ENCODE assay signal across 11 cellular contexts in genomic region chr7:100102950-100103840, GRCh38. TPM values are rescaled to one million over a fixed set of nuclear protein-coding genes. Genes with fewer than 3 reads are reported as not detected.
DNase-seq lines count a peak whose midpoint lies in the region; ATAC-seq and TF ChIP-seq lines count a peak whose summit lies in the region.
"Had no signal": no experiment of that assay in that cellular context is flagged by ENCODE, and none has a peak within 500 bp of the region (broad histone marks: within the 10 kb centered on the region; RNA-seq: fewer than 3 reads in every experiment).

No MANE protein-coding gene starts in this region.

- H3K36me3 Mint-ChIP-seq in activated CD8-positive, alpha-beta memory T cell treated with anti-CD3 and anti-CD28 coated beads, Interleukin-2, amount 10 ng/mL, durations not matched to agents 7 days and 5 days: peaks cover 30% of the 10 kb centered on the region

- no peak for TF ChIP-seq POLR2A in esophagus muscularis mucosa (IDR thresholded peaks at IDR 0.05; ENCODE audit: low read depth)

- H3F3A ChIP-seq in smooth muscle cell (ENCODE audit: low read depth): peaks cover 11% of the 10 kb centered on the region

- no peak for DNase-seq in activated CD8-positive, alpha-beta memory T cell treated with anti-CD3 and anti-CD28 coated beads, Interleukin-2, amount 10 ng/mL, durations not matched to agents 7 days and 5 days
- DNase-seq in activated CD8-positive, alpha-beta memory T cell treated with anti-CD3 and anti-CD28 coated beads, Interleukin-2, amount 50 U/mL, for 4 hours: no peak
- DNase-seq in RWPE1 (ENCODE audit: low spot score): no peak
- no peak for DNase-seq in esophagus muscularis mucosa (ENCODE audit: extremely low spot score)
- DNase-seq in smooth muscle cell (lab: John Stamatoyannopoulos, UW; ENCODE audit: unreplicated experiment): no peak
- DNase-seq in HUDEP-2 (lab: John Stamatoyannopoulos, UW; ENCODE audit: unreplicated experiment in 76 of 76): no peak
- no peak for DNase-seq in stimulated activated naive CD4-positive, alpha-beta T cell (lab: John Stamatoyannopoulos, UW)
- DNase-seq: BE2C, body of pancreas, left cardiac atrium had no signal

- CTCF ChIA-PET in activated CD8-positive, alpha-beta memory T cell treated with anti-CD3 and anti-CD28 coated beads, Interleukin-2, amount 10 ng/mL, durations not matched to agents 7 days and 5 days (lab: Charles Lee): interaction anchor here (1.2 to 6.8 kb wide), 5 partner anchors 8 to 28 kb away, joined by 4 to 60 read pairs (median 8); partner anchors contain the start of gene COPS6
- CTCF ChIA-PET in RWPE1 (lab: Yijun Ruan, JAX): interaction anchor here (0.5 kb wide), 1 partner anchor 10 kb away, joined by 3 read pairs; no protein-coding TSS in a partner anchor

- peaks cover 21% of the 10 kb centered on the region for H3K79me2 ChIP-seq in smooth muscle cell (ENCODE audit: low read depth)

- no peak for TF ChIP-seq CTCF in RWPE1 (conservative IDR thresholded peaks at IDR 0.05; ENCODE audit: low read depth)
- TF ChIP-seq CTCF in esophagus muscularis mucosa (IDR thresholded peaks at IDR 0.05): no peak
- TF ChIP-seq CTCF in smooth muscle cell (IDR thresholded peaks at IDR 0.05; ENCODE audit: borderline replicate concordance, insufficient read depth, poor library complexity, severe bottlenecking): no peak

- H3K9me3 ChIP-seq in esophagus muscularis mucosa (no peaks in the 10 kb centered on the region), smooth muscle cell (replicated peaks; ENCODE audit: low read depth) (no peaks in the 10 kb centered on the region)
- H3K9me3 ChIP-seq: BE2C, body of pancreas had no signal

- no peak overlapping the region for H2AFZ ChIP-seq in smooth muscle cell (ENCODE audit: low read depth)

- H3K36me3 ChIP-seq in esophagus muscularis mucosa: peaks cover 51 to 69% (median 67%) of the 10 kb centered on the region in 4 donors
- peaks cover 9% of the 10 kb centered on the region for H3K36me3 ChIP-seq in smooth muscle cell (ENCODE audit: low read depth)

- H3K4me3 ChIP-seq in esophagus muscularis mucosa: no peak overlapping the region
- H3K4me3 ChIP-seq in smooth muscle cell: no peak overlapping the region

- peak overlapping the region; percentile 90 for H3K4me3 Mint-ChIP-seq in activated CD8-positive, alpha-beta memory T cell treated with anti-CD3 and anti-CD28 coated beads, Interleukin-2, amount 10 ng/mL, durations not matched to agents 7 days and 5 days

- POLR2A ChIA-PET in RWPE1 (lab: Yijun Ruan, JAX; ENCODE audit: low non-redundant PET): interaction anchor here (0.7 kb wide), 1 partner anchor 144 kb away, joined by 4 read pairs; no protein-coding TSS in a partner anchor

- no peak for ATAC-seq in activated CD8-positive, alpha-beta memory T cell treated with anti-CD3 and anti-CD28 coated beads, Interleukin-2, amount 10 ng/mL, durations not matched to agents 7 days and 5 days
- ATAC-seq in HG02571 (IDR thresholded peaks at IDR 0.05; ENCODE audit: unreplicated experiment): no peak
- ATAC-seq: body of pancreas, left cardiac atrium had no signal

- no peak overlapping the region for H3K9ac ChIP-seq in smooth muscle cell (ENCODE audit: low read depth)

- intact Hi-C loops in esophagus muscularis mucosa (cut with DNase I): loop anchor here (2.0 kb wide), 1 partner anchor 16 kb away; the partner anchor contains the start of genes CNPY4 and TAF6

- H3K27me3 Mint-ChIP-seq in activated CD8-positive, alpha-beta memory T cell treated with anti-CD3 and anti-CD28 coated beads, Interleukin-2, amount 10 ng/mL, durations not matched to agents 7 days and 5 days: no peaks in the 10 kb centered on the region

- 81% methylated on average over 17 of the region's 17 CpGs for WGBS in esophagus muscularis mucosa
- 85% methylated on average over 17 of the region's 17 CpGs for WGBS in smooth muscle cell (ENCODE audit: low lambda C conversion rate)

- H3K4me1 ChIP-seq in esophagus muscularis mucosa (peaks cover 19 to 38% (median 28%) of the 10 kb centered on the region in 4 donors), smooth muscle cell (ENCODE audit: low read depth) (peaks cover 15% of the 10 kb centered on the region)
- H3K4me1 ChIP-seq: BE2C had no signal

- peaks cover 33% of the 10 kb centered on the region for H3K4me1 Mint-ChIP-seq in activated CD8-positive, alpha-beta memory T cell treated with anti-CD3 and anti-CD28 coated beads, Interleukin-2, amount 10 ng/mL, durations not matched to agents 7 days and 5 days

- no peaks in the 10 kb centered on the region for H3K27me3 ChIP-seq in esophagus muscularis mucosa
- H3K27me3 ChIP-seq in smooth muscle cell (ENCODE audit: low read depth): no peaks in the 10 kb centered on the region
- H3K27me3 ChIP-seq: BE2C, body of pancreas had no signal

- H3K27ac ChIP-seq in RWPE1: peak overlapping the region; percentile 98
- H3K27ac ChIP-seq in esophagus muscularis mucosa (replicated peaks in 1 of 4): peak overlapping the region; percentile 93 to 98 (median 96)
- H3K27ac ChIP-seq in smooth muscle cell (ENCODE audit: low read depth): peak overlapping the region; percentile 99

- peak overlapping the region; percentile 93 for H3K27ac Mint-ChIP-seq in activated CD8-positive, alpha-beta memory T cell treated with anti-CD3 and anti-CD28 coated beads, Interleukin-2, amount 10 ng/mL, durations not matched to agents 7 days and 5 days

- H3K4me2 ChIP-seq in smooth muscle cell: no peak overlapping the region

- H4K20me1 ChIP-seq in smooth muscle cell (ENCODE audit: low read depth): peaks cover 14% of the 10 kb centered on the region

- H3K9me3 Mint-ChIP-seq in activated CD8-positive, alpha-beta memory T cell treated with anti-CD3 and anti-CD28 coated beads, Interleukin-2, amount 10 ng/mL, durations not matched to agents 7 days and 5 days (ENCODE audit: low read depth): no peaks in the 10 kb centered on the region

- no peak for TF ChIP-seq EP300 in esophagus muscularis mucosa (IDR thresholded peaks at IDR 0.05)

RNA-seq across cellular contexts. Expression of gene AP4M1, which starts 1.8 kb away (rescaled TPM):
- total RNA-seq in activated CD8-positive, alpha-beta memory T cell treated with anti-CD3 and anti-CD28 coated beads, Interleukin-2, amount 10 ng/mL, durations not matched to agents 7 days and 5 days: 10 to 100 TPM in 1 of 2 experiments, 1 to 10 TPM in 1; 9.9 to 10.6 TPM
- 10 to 100 TPM; 19.9 to 31.7 (median 26.1) TPM for total RNA-seq in esophagus muscularis mucosa
- total RNA-seq in smooth muscle cell: 10.1 and 18.0 TPM in 2 replicates
- polyA plus RNA-seq in smooth muscle cell: 16.9 and 17.7 TPM in 2 replicates

RNA-seq across cellular contexts. Expression of gene MCM7, which starts 2.0 kb away (rescaled TPM):
- 100 to 1,000 TPM; 405 to 409 TPM for total RNA-seq in activated CD8-positive, alpha-beta memory T cell treated with anti-CD3 and anti-CD28 coated beads, Interleukin-2, amount 10 ng/mL, durations not matched to agents 7 days and 5 days
- total RNA-seq in esophagus muscularis mucosa (10 to 100 TPM; 35.3 to 60.3 (median 41.1) TPM), smooth muscle cell (36.4 and 47.6 TPM in 2 replicates)
- polyA plus RNA-seq in smooth muscle cell: 56.9 and 59.7 TPM in 2 replicates

RNA-seq across cellular contexts. Expression of gene COPS6, which starts 14.4 kb away (rescaled TPM):
- 10 to 100 TPM; 81.2 to 90.8 TPM for total RNA-seq in activated CD8-positive, alpha-beta memory T cell treated with anti-CD3 and anti-CD28 coated beads, Interleukin-2, amount 10 ng/mL, durations not matched to agents 7 days and 5 days
- total RNA-seq in esophagus muscularis mucosa (10 to 100 TPM; 49.4 to 97.6 (median 73.7) TPM), smooth muscle cell (71.9 and 107 TPM in 2 replicates)
- 251 and 259 TPM in 2 replicates for polyA plus RNA-seq in smooth muscle cell

RNA-seq across cellular contexts. Expression of gene TAF6, which starts 16.0 kb away (rescaled TPM):
- 10 to 100 TPM; 70.4 to 71.4 TPM for total RNA-seq in activated CD8-positive, alpha-beta memory T cell treated with anti-CD3 and anti-CD28 coated beads, Interleukin-2, amount 10 ng/mL, durations not matched to agents 7 days and 5 days
- total RNA-seq in esophagus muscularis mucosa: 10 to 100 TPM; 48.5 to 92.1 (median 77.8) TPM
- total RNA-seq in smooth muscle cell: 26.6 and 61.0 TPM in 2 replicates
- 78.0 and 83.9 TPM in 2 replicates for polyA plus RNA-seq in smooth muscle cell

RNA-seq across cellular contexts. Expression of gene CNPY4, which starts 16.2 kb away (rescaled TPM):
- 10 to 100 TPM; 27.3 to 28.0 TPM for total RNA-seq in activated CD8-positive, alpha-beta memory T cell treated with anti-CD3 and anti-CD28 coated beads, Interleukin-2, amount 10 ng/mL, durations not matched to agents 7 days and 5 days
- total RNA-seq in esophagus muscularis mucosa (10 to 100 TPM in 3 of 4 donors, 1 to 10 TPM in 1; 8.3 to 16.2 (median 13.3) TPM), smooth muscle cell (22.6 and 26.6 TPM in 2 replicates)
- 29.3 and 39.5 TPM in 2 replicates for polyA plus RNA-seq in smooth muscle cell
